In genomic region chr12:127635838-127636237, GRCh38 we compare ENCODE assay signal across 23 cellular contexts.
DNase-seq lines count a peak whose midpoint lies in the region; ATAC-seq and TF ChIP-seq lines count a peak whose summit lies in the region.
"Had no signal": no experiment of that assay in that cellular context is flagged by ENCODE, and none has a peak within 500 bp of the region (broad histone marks: within the 10 kb centered on the region; RNA-seq: fewer than 3 reads in every experiment).

No MANE protein-coding gene starts in this region.

- DNase-seq in NCI-H187 (lab: John Stamatoyannopoulos, UW) (no peak), SK-N-DZ (ENCODE audit: low spot score) (no peak), cerebellar nuclear complex (lab: John Stamatoyannopoulos, UW) (no peak)
- DNase-seq: 8988T; ACHN; BE2C; C1 segment of cervical spinal cord; CD4-positive, alpha-beta memory T cell; CD4-positive, CD25-positive, alpha-beta regulatory T cell; CD8-positive, alpha-beta memory T cell; COR-L47; DMS 273 treated with DMSO at 0.1 percent for 48 hours; DMS153; DMS53; DMS79; DND-41; EL; GDM1 had no signal

- H3K4me2 ChIP-seq in OCI-LY3 (ENCODE audit: low read length): peak overlapping the region; percentile 35
- H3K4me2 ChIP-seq: BLaER1 had no signal

- peak; percentile 84 for ATAC-seq in GM18868 (IDR thresholded peaks at IDR 0.05; ENCODE audit: unreplicated experiment)
- peak; percentile 57 for ATAC-seq in HG02981 (IDR thresholded peaks at IDR 0.05; ENCODE audit: unreplicated experiment)
- no peak for ATAC-seq in HG03457 (IDR thresholded peaks at IDR 0.05; ENCODE audit: unreplicated experiment)

- H3K9ac ChIP-seq in OCI-LY3 (ENCODE audit: low read length): no peak overlapping the region; the same call in 1 of the 2 replicates
- H3K9ac ChIP-seq: BLaER1 had no signal

- H3K79me2 ChIP-seq in OCI-LY3 (ENCODE audit: low read length): no peaks in the 10 kb centered on the region

- 0 out of 2 replicates have a peak, but pooled peaks cover 3% of the 10 kb centered on the region for H3K9me3 ChIP-seq in OCI-LY3 (ENCODE audit: insufficient read depth, low read length)
- H3K9me3 ChIP-seq: BE2C, BLaER1 had no signal

- H3K4me3 ChIP-seq in OCI-LY3 (ENCODE audit: low read length): no peak overlapping the region
- H3K4me3 ChIP-seq: BLaER1 had no signal

- H4K20me1 ChIP-seq in OCI-LY3 (ENCODE audit: insufficient read depth, low read length): no peaks in the 10 kb centered on the region
- H4K20me1 ChIP-seq: BLaER1 had no signal

- no peak overlapping the region for H2AFZ ChIP-seq in OCI-LY3 (ENCODE audit: low read depth, low read length)

- H3K36me3 ChIP-seq in OCI-LY3 (replicated peaks; ENCODE audit: low read depth, low read length): peaks cover 6% of the 10 kb centered on the region
- H3K36me3 ChIP-seq: BE2C, BLaER1 had no signal

- H3K27ac ChIP-seq in OCI-LY3 (ENCODE audit: low read length): peak overlapping the region; percentile 64
- H3K27ac ChIP-seq: BLaER1 had no signal

- no peaks in the 10 kb centered on the region for H3K27me3 ChIP-seq in OCI-LY3 (ENCODE audit: low read depth, low read length)
- H3K27me3 ChIP-seq: BE2C, BLaER1 had no signal

- no peak for TF ChIP-seq CTCF in OCI-LY3 (IDR thresholded peaks at IDR 0.05; ENCODE audit: low read depth, low read length)

- H3K4me1 ChIP-seq in OCI-LY3 (ENCODE audit: low read length): peaks cover 38% of the 10 kb centered on the region
- H3K4me1 ChIP-seq: BE2C, BLaER1 had no signal
